In the genomic region with DNA sequence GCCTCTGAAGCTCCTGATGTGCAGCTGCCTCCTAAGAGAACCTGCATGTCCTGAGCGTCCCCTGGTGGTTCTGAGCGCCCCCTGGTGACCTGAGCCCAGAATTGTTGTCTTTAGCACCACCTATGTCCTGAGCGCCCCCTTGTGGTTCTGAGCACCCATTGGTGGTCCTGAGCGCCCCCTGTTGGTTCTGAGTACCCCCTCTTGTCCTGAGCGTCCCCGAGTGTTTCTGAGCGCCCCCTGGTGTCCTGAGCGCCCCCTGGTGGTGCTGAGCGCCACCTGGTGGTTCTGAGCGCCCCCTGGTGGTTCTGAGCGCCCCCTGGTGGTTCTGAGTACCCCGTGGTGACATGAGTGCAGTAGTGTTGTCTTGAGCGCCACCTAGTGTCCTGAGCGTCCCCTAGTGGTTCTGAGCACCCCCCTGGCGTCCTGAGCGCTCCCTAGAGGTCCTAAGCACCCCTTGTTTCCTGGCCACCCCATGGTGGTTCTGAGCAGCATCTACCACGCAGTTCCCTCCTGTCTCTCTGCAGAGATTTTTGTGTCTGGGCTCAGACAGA, we compare ENCODE assay signal across 8 cellular contexts.
DNase-seq lines count a peak whose midpoint lies in the region; ATAC-seq and TF ChIP-seq lines count a peak whose summit lies in the region.

No MANE protein-coding gene starts in this region.

- TF ChIP-seq CTCF in GM06990 (IDR thresholded peaks at IDR 0.05; ENCODE audit: insufficient read depth, low read length, poor library complexity, severe bottlenecking) = peak; percentile 100

- ATAC-seq in GM21528 (IDR thresholded peaks at IDR 0.05; ENCODE audit: low FRiP score, unreplicated experiment) = peak; percentile 88

- H3K9me3 ChIP-seq in Karpas-422 (ENCODE audit: low read length) = 0 out of 2 replicates have a peak, but pooled peaks cover 3% of the 10 kb centered on the region

- H3K4me2 ChIP-seq in Karpas-422 (ENCODE audit: low read depth, low read length, poor library complexity, severe bottlenecking) = no peak overlapping the region

- H3K27me3 ChIP-seq in GM06990 (replicated peaks; ENCODE audit: control insufficient read depth, insufficient read depth, low read length) (no peaks in the 10 kb centered on the region), Karpas-422 (ENCODE audit: low read length) (no peaks in the 10 kb centered on the region)

- DNase-seq in GM06990 (ENCODE audit: extremely low read depth, insufficient read length) = peak; percentile 84
- DNase-seq in Karpas-422 = peak; percentile 80
- DNase-seq in activated CD4-positive, alpha-beta T cell treated with anti-CD3 and anti-CD28 coated beads, Interleukin-2, amount 50 U/mL, for 48 hours = peak; percentile 97
- DNase-seq in erythroblast (lab: John Stamatoyannopoulos, UW) = peak; percentile 86 to 90
- DNase-seq in stimulated activated CD4-positive, alpha-beta T cell treated with anti-CD3 and anti-CD28 coated beads, Interleukin-1b, Interleukin-23, amount 100 ng/mL, for 4 hours (ENCODE audit: low read depth in 2 of 2) = peak; percentile 42 to 72
- no peak for DNase-seq in glomerular visceral epithelial cell (ENCODE audit: extremely low spot score)
- DNase-seq in middle frontal gyrus (ENCODE audit: extremely low spot score, low spot score) = no peak

- no peaks in the 10 kb centered on the region for H4K20me1 ChIP-seq in Karpas-422 (ENCODE audit: insufficient read depth, low read depth, low read length)

- H2AFZ ChIP-seq in Karpas-422 (ENCODE audit: low read length) = no peak overlapping the region

- H3K36me3 ChIP-seq in GM06990 (ENCODE audit: control insufficient read depth, insufficient read depth, low read length) (no peaks in the 10 kb centered on the region), Karpas-422 (ENCODE audit: insufficient read depth, low read length) (no peaks in the 10 kb centered on the region)

- H3K27ac ChIP-seq in Karpas-422 (ENCODE audit: low read length) = no peak overlapping the region

- no peak for TF ChIP-seq POLR2A in erythroblast (IDR thresholded peaks at IDR 0.05; ENCODE audit: low read length)

- H3K9ac ChIP-seq in Karpas-422 (ENCODE audit: low read length) = no peak overlapping the region

- H3K9me2 ChIP-seq in Karpas-422 (replicated peaks; ENCODE audit: insufficient read depth, low read length) = no peaks in the 10 kb centered on the region

- H3K79me2 ChIP-seq in Karpas-422 (ENCODE audit: low read length) = no peaks in the 10 kb centered on the region

- H3K4me3 ChIP-seq in GM06990 (replicated peaks; ENCODE audit: low read depth, low read length) (no peak overlapping the region), Karpas-422 (ENCODE audit: low read length) (no peak overlapping the region)

- no peaks in the 10 kb centered on the region for H3K4me1 ChIP-seq in Karpas-422 (ENCODE audit: low read length)

Comparison
In these comparisons a context has a peak if more than half of its experiments do, and no peak if none do; other contexts are left out.
1. DNase-seq: peak in GM06990 (single experiment), Karpas-422 (single experiment), activated CD4-positive, alpha-beta T cell treated with anti-CD3 and anti-CD28 coated beads, Interleukin-2, amount 50 U/mL, for 48 hours (2 of 2), erythroblast (2 of 2) and stimulated activated CD4-positive, alpha-beta T cell treated with anti-CD3 and anti-CD28 coated beads, Interleukin-1b, Interleukin-23, amount 100 ng/mL, for 4 hours (2 of 2); none in glomerular visceral epithelial cell (single experiment) and middle frontal gyrus (single experiment).